Comparison of ENCODE assay signal across 8 cellular contexts in genomic region chr6:138593100-138593877, GRCh38.
DNase-seq lines count a peak whose midpoint lies in the region; ATAC-seq lines count a peak whose summit lies in the region.

No MANE protein-coding gene starts in this region.

- H3K27ac ChIP-seq in skeletal muscle tissue (ENCODE audit: low read depth, low read length), result peak overlapping the region; percentile 68

- peak overlapping the region in 1 of 3 donors; percentile 4 for H3K9ac ChIP-seq in skeletal muscle tissue (ENCODE audit: low read depth in 1 of 3, low read length in 3 of 3)

- ATAC-seq in HG02970 (IDR thresholded peaks at IDR 0.05; ENCODE audit: low FRiP score, unreplicated experiment), result peak; percentile 73

- peaks cover 0 to 3% (median 2%) of the 10 kb centered on the region in 3 donors for H3K4me1 ChIP-seq in skeletal muscle tissue (ENCODE audit: control insufficient read depth in 3 of 3, insufficient read depth in 3 of 3, low read length in 3 of 3)

- no peaks in the 10 kb centered on the region for H3K9me3 Mint-ChIP-seq in activated naive CD8-positive, alpha-beta T cell (ENCODE audit: low read depth)

- H3K4me3 ChIP-seq in skeletal muscle tissue (ENCODE audit: low read length in 3 of 3), result peak overlapping the region in 2 of 3 donors; percentile 18 to 58

- no peaks in the 10 kb centered on the region for H3K27me3 Mint-ChIP-seq in activated naive CD8-positive, alpha-beta T cell

- peaks cover 20% of the 10 kb centered on the region for H3K4me1 Mint-ChIP-seq in activated naive CD8-positive, alpha-beta T cell (ENCODE audit: low read depth)

- no peaks in the 10 kb centered on the region for H3K9me3 ChIP-seq in skeletal muscle tissue (ENCODE audit: control insufficient read depth in 3 of 3, low read length in 3 of 3)

- peak overlapping the region; percentile 73 for H3K4me3 Mint-ChIP-seq in activated naive CD8-positive, alpha-beta T cell

- no peaks in the 10 kb centered on the region for H3K27me3 ChIP-seq in skeletal muscle tissue (ENCODE audit: control insufficient read depth in 3 of 3, insufficient read depth in 3 of 3, low read length in 3 of 3)

- no peaks in the 10 kb centered on the region for H3K36me3 Mint-ChIP-seq in activated naive CD8-positive, alpha-beta T cell

- H3K36me3 ChIP-seq in skeletal muscle tissue (ENCODE audit: control insufficient read depth in 3 of 3, insufficient read depth in 3 of 3, low read length in 3 of 3), result no peaks in the 10 kb centered on the region

- DNase-seq in stimulated activated CD4-positive, alpha-beta T cell treated with anti-CD3 and anti-CD28 coated beads, Interleukin-12 subunit alpha, Interleukin-12 subunit beta, amount 100 ng/mL, for 24 hours (ENCODE audit: low read depth in 2 of 2), result peak; percentile 13 to 17
- no peak for DNase-seq in stimulated activated CD4-positive, alpha-beta T cell treated with anti-CD3 and anti-CD28 coated beads, Interleukin-4, amount 100 ng/mL, for 1 hour
- DNase-seq in OCI-M1 (lab: John Stamatoyannopoulos, UW), result peak; percentile 56
- DNase-seq in hepatic stellate cell (ENCODE audit: low spot score), result peak; percentile 86
- no peak for DNase-seq in NCI-H187 treated with DMSO at 0.1 percent for 48 hours (lab: John Stamatoyannopoulos, UW)

- H3K27ac Mint-ChIP-seq in activated naive CD8-positive, alpha-beta T cell, result peak overlapping the region; percentile 18

Comparison
In these comparisons a context has a peak if more than half of its experiments do, and no peak if none do; other contexts are left out.
1. DNase-seq: peak in stimulated activated CD4-positive, alpha-beta T cell treated with anti-CD3 and anti-CD28 coated beads, Interleukin-12 subunit alpha, Interleukin-12 subunit beta, amount 100 ng/mL, for 24 hours (2 of 2), OCI-M1 (single experiment) and hepatic stellate cell (single experiment); none in stimulated activated CD4-positive, alpha-beta T cell treated with anti-CD3 and anti-CD28 coated beads, Interleukin-4, amount 100 ng/mL, for 1 hour (single experiment) and NCI-H187 treated with DMSO at 0.1 percent for 48 hours (single experiment).